In the genomic region with DNA sequence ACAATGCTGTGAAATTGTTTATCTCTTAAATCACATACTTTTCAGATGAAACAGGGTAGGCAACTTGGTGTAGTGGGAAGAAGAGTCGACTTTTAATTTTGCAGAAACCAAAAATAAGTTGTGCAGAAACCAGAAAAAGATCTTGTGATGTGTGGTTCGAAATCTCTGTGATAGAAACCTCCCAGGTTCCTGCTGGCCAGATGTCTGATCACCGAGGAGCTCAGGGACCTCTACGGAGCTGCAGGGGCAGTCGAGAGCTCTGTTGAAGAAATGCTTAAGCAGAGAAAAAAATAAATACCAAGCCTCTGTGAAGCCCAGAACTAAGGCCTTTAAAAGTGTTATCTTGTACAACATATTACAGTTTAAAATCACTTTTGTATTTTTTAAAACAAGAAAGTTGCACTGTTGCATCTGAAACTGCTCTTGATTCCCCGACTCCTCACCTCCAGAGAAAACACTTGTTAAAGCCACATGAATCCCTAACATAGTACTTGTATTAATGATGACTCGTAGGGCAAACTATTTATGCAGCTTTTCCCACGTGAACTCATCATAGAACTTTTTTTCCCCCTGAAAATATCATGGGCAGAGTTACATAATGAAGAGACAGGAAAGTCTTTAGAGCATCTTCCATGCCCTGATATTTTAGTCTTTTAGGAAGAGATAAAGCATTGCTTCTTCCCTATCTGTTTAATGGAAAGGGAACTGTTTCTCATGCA, we compare ENCODE assay signal across 9 cellular contexts. TPM values are rescaled to one million over a fixed set of nuclear protein-coding genes. Genes with fewer than 3 reads are reported as not detected.
DNase-seq lines count a peak whose midpoint lies in the region; ATAC-seq and TF ChIP-seq lines count a peak whose summit lies in the region.
"Had no signal": no experiment of that assay in that cellular context is flagged by ENCODE, and none has a peak within 500 bp of the region (broad histone marks: within the 10 kb centered on the region; RNA-seq: fewer than 3 reads in every experiment).

No MANE protein-coding gene starts in this region.

- H3K9me3 Mint-ChIP-seq in activated naive CD4-positive, alpha-beta T cell treated with anti-CD3 and anti-CD28 coated beads for 36 hours = no peaks in the 10 kb centered on the region
- no peaks in the 10 kb centered on the region for H3K9me3 Mint-ChIP-seq in neural progenitor cell

- H3F3A ChIP-seq in neural progenitor cell (ENCODE audit: low read depth) = no peaks in the 10 kb centered on the region

- no peaks in the 10 kb centered on the region for H3K79me2 ChIP-seq in neural progenitor cell (ENCODE audit: low read depth)

- intact Hi-C loops in activated naive CD4-positive, alpha-beta T cell treated with anti-CD3 and anti-CD28 coated beads for 36 hours (cut with micrococcal nuclease) = no loop called here

- H3K27ac ChIP-seq in thymus (ENCODE audit: low read depth) (peak overlapping the region; percentile 88), neural progenitor cell (no peak overlapping the region)

- H3K27me3 ChIP-seq in thymus (ENCODE audit: control insufficient read depth, insufficient read depth) (no peaks in the 10 kb centered on the region), neural progenitor cell (no peaks in the 10 kb centered on the region)

- no peaks in the 10 kb centered on the region for H3K9me3 ChIP-seq in thymus (ENCODE audit: control insufficient read depth)
- no peaks in the 10 kb centered on the region for H3K9me3 ChIP-seq in neural progenitor cell (ENCODE audit: low read depth)

- peak; percentile 13 for DNase-seq in activated naive CD4-positive, alpha-beta T cell treated with anti-CD3 and anti-CD28 coated beads for 36 hours
- DNase-seq in activated naive CD4-positive, alpha-beta T cell treated with anti-CD3 and anti-CD28 coated beads, Interleukin-2, amount 50 U/mL, for 16 hours = no peak
- DNase-seq in astrocyte of the hippocampus (ENCODE audit: low read depth, low spot score) = peak; percentile 12
- DNase-seq in neural progenitor cell (ENCODE audit: low spot score) = no peak
- no peak for DNase-seq in activated CD4-positive, alpha-beta T cell treated with anti-CD3 and anti-CD28 coated beads, Interleukin-2, amount 50 U/mL, for 48 hours
- DNase-seq in Kasumi-1 (lab: John Stamatoyannopoulos, UW) = no peak
- DNase-seq: NCI-H2081 treated with DMSO at 0.1 percent for 48 hours had no signal

- H3K9ac ChIP-seq in neural progenitor cell = no peak overlapping the region

- no peak overlapping the region for H3K4me3 Mint-ChIP-seq in activated naive CD4-positive, alpha-beta T cell treated with anti-CD3 and anti-CD28 coated beads for 36 hours
- H3K4me3 Mint-ChIP-seq in neural progenitor cell = no peak overlapping the region

- H3K4me2 ChIP-seq in neural progenitor cell = no peak overlapping the region

- TF ChIP-seq CTCF in neural progenitor cell (IDR thresholded peaks at IDR 0.05) = no peak

- H3K36me3 Mint-ChIP-seq in activated naive CD4-positive, alpha-beta T cell treated with anti-CD3 and anti-CD28 coated beads for 36 hours (ENCODE audit: low read depth) = peaks cover 1% of the 10 kb centered on the region
- H3K36me3 Mint-ChIP-seq in neural progenitor cell = peaks cover 21% of the 10 kb centered on the region

- H4K20me1 ChIP-seq in neural progenitor cell (ENCODE audit: low read depth) = peaks cover 6% of the 10 kb centered on the region

- H3K27ac Mint-ChIP-seq in activated naive CD4-positive, alpha-beta T cell treated with anti-CD3 and anti-CD28 coated beads for 36 hours = no peak overlapping the region
- no peak overlapping the region for H3K27ac Mint-ChIP-seq in neural progenitor cell

- no peaks in the 10 kb centered on the region for H3K27me3 Mint-ChIP-seq in activated naive CD4-positive, alpha-beta T cell treated with anti-CD3 and anti-CD28 coated beads for 36 hours (ENCODE audit: low read depth)
- H3K27me3 Mint-ChIP-seq in neural progenitor cell (ENCODE audit: insufficient read depth, low read depth) = peaks cover 2% of the 10 kb centered on the region

- CTCF ChIA-PET in activated naive CD4-positive, alpha-beta T cell treated with anti-CD3 and anti-CD28 coated beads for 36 hours (lab: Charles Lee) = interaction anchor here (0.7 to 2.0 kb wide), 4 partner anchors 10 to 25 kb away, joined by 3 to 7 read pairs (median 4); no protein-coding TSS in a partner anchor

- H3K4me1 ChIP-seq in thymus (ENCODE audit: control insufficient read depth, insufficient read depth, low read length) (peaks cover 62% of the 10 kb centered on the region), neural progenitor cell (peaks cover 23% of the 10 kb centered on the region)

- H3K4me1 Mint-ChIP-seq in activated naive CD4-positive, alpha-beta T cell treated with anti-CD3 and anti-CD28 coated beads for 36 hours (ENCODE audit: low read depth) = peaks cover 52% of the 10 kb centered on the region
- peaks cover 10% of the 10 kb centered on the region for H3K4me1 Mint-ChIP-seq in neural progenitor cell

- peak; percentile 55 for ATAC-seq in HG02938 (IDR thresholded peaks at IDR 0.05; ENCODE audit: unreplicated experiment)

- WGBS in thymus = 35% methylated on average over 8 of the region's 8 CpGs

- H3K36me3 ChIP-seq in thymus (ENCODE audit: control insufficient read depth, insufficient read depth) (peaks cover 3% of the 10 kb centered on the region), neural progenitor cell (no peaks in the 10 kb centered on the region)

- H3K4me3 ChIP-seq in thymus (ENCODE audit: low read length) (no peak overlapping the region), neural progenitor cell (no peak overlapping the region)

- H2AFZ ChIP-seq in neural progenitor cell (replicated peaks) = no peak overlapping the region

RNA-seq across cellular contexts. Expression of a gene that starts 51.3 kb away (rescaled TPM):
- total RNA-seq in activated naive CD4-positive, alpha-beta T cell treated with anti-CD3 and anti-CD28 coated beads for 36 hours = not detected
- polyA plus RNA-seq in thymus = 9.0 TPM
- 1.1 and 3.4 TPM in 2 replicates for total RNA-seq in neural progenitor cell (ENCODE audit: low replicate concordance)

Comparison
In these comparisons a context has a peak if more than half of its experiments do, and no peak if none do; other contexts are left out.
1. DNase-seq: peak in activated naive CD4-positive, alpha-beta T cell treated with anti-CD3 and anti-CD28 coated beads for 36 hours (single experiment) and astrocyte of the hippocampus (single experiment); none in activated naive CD4-positive, alpha-beta T cell treated with anti-CD3 and anti-CD28 coated beads, Interleukin-2, amount 50 U/mL, for 16 hours (single experiment), neural progenitor cell (single experiment), activated CD4-positive, alpha-beta T cell treated with anti-CD3 and anti-CD28 coated beads, Interleukin-2, amount 50 U/mL, for 48 hours (0 of 2) and Kasumi-1 (0 of 2).